Comparison of ENCODE assay signal across 14 cellular contexts in genomic region chr2:69918391-69918790, GRCh38. TPM values are rescaled to one million over a fixed set of nuclear protein-coding genes. Genes with fewer than 3 reads are reported as not detected.
DNase-seq lines count a peak whose midpoint lies in the region; ATAC-seq, FAIRE-seq and TF ChIP-seq lines count a peak whose summit lies in the region.
"Had no signal": no experiment of that assay in that cellular context is flagged by ENCODE, and none has a peak within 500 bp of the region (broad histone marks: within the 10 kb centered on the region; RNA-seq: fewer than 3 reads in every experiment).

No MANE protein-coding gene starts in this region.

- FAIRE-seq in K562 (lab: Jason Lieb, UNC) = no peak
- FAIRE-seq: G401.6 had no signal

- no peaks in the 10 kb centered on the region for H3K9me3 Mint-ChIP-seq in CD4-positive, alpha-beta T cell
- H3K9me3 Mint-ChIP-seq in natural killer cell = no peaks in the 10 kb centered on the region
- H3K9me3 Mint-ChIP-seq: central memory CD8-positive, alpha-beta T cell had no signal

- no peak for TF ChIP-seq CTCF in CD4-positive, alpha-beta T cell (IDR thresholded peaks at IDR 0.05)
- TF ChIP-seq CTCF in K562 (IDR thresholded peaks at IDR 0.05 in 2 of 3, conservative IDR thresholded peaks at IDR 0.05 in 1 of 3; ENCODE audit: insufficient read depth in 2 of 3, low read depth in 1 of 3, low read length in 3 of 3) = no peak
- no peak for TF ChIP-seq CTCF in natural killer cell (IDR thresholded peaks at IDR 0.05)

- H3K4me1 Mint-ChIP-seq in CD4-positive, alpha-beta T cell (ENCODE audit: low read depth) = peaks cover 31% of the 10 kb centered on the region
- H3K4me1 Mint-ChIP-seq in natural killer cell = peaks cover 26 to 41% of the 10 kb centered on the region in 2 donors

- peaks cover 69% of the 10 kb centered on the region for H3K36me3 Mint-ChIP-seq in CD4-positive, alpha-beta T cell (ENCODE audit: low read depth)
- H3K36me3 Mint-ChIP-seq in natural killer cell = peaks cover 8% of the 10 kb centered on the region

- intact Hi-C loops in CD4-positive, alpha-beta T cell (cut with DNase I, micrococcal nuclease) = no loop called here
- intact Hi-C loops in K562 (cut with micrococcal nuclease) (loop anchor here (10.0 kb wide), 1 partner anchor 274 kb away; the partner anchor contains the start of gene AAK1), natural killer cell (cut with micrococcal nuclease) (no loop called here)

- peak overlapping the region; percentile 42 for H3K4me3 Mint-ChIP-seq in CD4-positive, alpha-beta T cell
- H3K4me3 Mint-ChIP-seq in natural killer cell = no peak overlapping the region
- H3K4me3 Mint-ChIP-seq: central memory CD8-positive, alpha-beta T cell had no signal

- peaks cover 69% of the 10 kb centered on the region for H3K36me3 ChIP-seq in K562 (ENCODE audit: control insufficient read depth, insufficient read depth, low read length)

- CTCF ChIA-PET in CD4-positive, alpha-beta T cell (lab: Charles Lee) = no interaction called here
- CTCF ChIA-PET in K562 (lab: Yijun Ruan, JAX; ENCODE audit: low intra/inter-chr PET ratio) = no interaction called here

- no peak overlapping the region for H3K4me3 ChIP-seq in K562
- H3K4me3 ChIP-seq: BLaER1 had no signal

- peaks cover 47% of the 10 kb centered on the region for H3K79me2 ChIP-seq in K562 (ENCODE audit: control insufficient read depth, insufficient read depth, low read length)

- no peak for DNase-seq in CD4-positive, alpha-beta T cell
- peak; percentile 46 for DNase-seq in NAMALWA (ENCODE audit: low spot score)
- DNase-seq in K562 (ENCODE audit: extremely low read depth in 1 of 4, low spot score in 3 of 4) = no peak
- DNase-seq in natural killer cell = no peak
- no peak for DNase-seq in AG08396 (ENCODE audit: low spot score)
- DNase-seq in stimulated activated CD4-positive, alpha-beta T cell treated with anti-CD3 and anti-CD28 coated beads, Interleukin-4, amount 100 ng/mL, for 4 hours = no peak
- DNase-seq: NCI-H2227 treated with DMSO at 0.1 percent for 48 hours, SHP77 treated with DMSO at 0.1 percent for 48 hours had no signal

- H3K27ac ChIP-seq in CD4-positive, alpha-beta T cell (ENCODE audit: low read depth, low read length) = no peak overlapping the region
- H3K27ac ChIP-seq in K562 (ENCODE audit: extremely low read depth, low read depth, low read length) = peak overlapping the region; percentile 43; the same call in 1 of the 3 replicates
- H3K27ac ChIP-seq: BLaER1, parathyroid adenoma had no signal

- POLR2A ChIA-PET in CD4-positive, alpha-beta T cell (lab: Charles Lee) = interaction anchor here (1.1 to 2.1 kb wide), 3 partner anchors 167 to 224 kb away, joined by 3 to 6 read pairs (median 3); partner anchors contain the start of gene PCBP1
- POLR2A ChIA-PET in K562 (lab: Yijun Ruan, JAX) = interaction anchor here (0.7 to 12.6 kb wide), 7 partner anchors 13 to 170 kb away, joined by 3 to 107 read pairs (median 4); no protein-coding TSS in a partner anchor

- in situ Hi-C loops in K562 (cut with MboI) = loop anchor here (5.0 to 25.0 kb wide), 3 partner anchors 149 to 719 kb away; partner anchors contain the start of gene FAM136A

- H2AFZ ChIP-seq in K562 (ENCODE audit: low read depth, low read length) = no peak overlapping the region
- H2AFZ ChIP-seq: parathyroid adenoma had no signal

- H3K27me3 Mint-ChIP-seq in CD4-positive, alpha-beta T cell = no peaks in the 10 kb centered on the region
- H3K27me3 Mint-ChIP-seq in natural killer cell (ENCODE audit: low read depth in 2 of 2) = no peaks in the 10 kb centered on the region
- H3K27me3 Mint-ChIP-seq: central memory CD8-positive, alpha-beta T cell had no signal

- TF ChIP-seq EP300 in K562 (IDR thresholded peaks at IDR 0.05; ENCODE audit: low read length) = no peak

- no TSS peak for BruUV-seq in K562 (replicated peaks; lab: Mats Ljungman, UMichigan)

- ATAC-seq in CD4-positive, alpha-beta T cell (ENCODE audit: poor library complexity) = no peak
- ATAC-seq in K562 (no peak), natural killer cell (no peak), HG02763 (IDR thresholded peaks at IDR 0.05; ENCODE audit: unreplicated experiment) (no peak), esophagus mucosa (no peak)

- H3K4me1 ChIP-seq in K562 (replicated peaks in 1 of 2; ENCODE audit: control insufficient read depth in 2 of 2, insufficient read depth in 2 of 2, low read length in 2 of 2) = peaks cover 15 to 16% of the 10 kb centered on the region in 2 experiments

- no peaks in the 10 kb centered on the region for H3K9me3 ChIP-seq in CD4-positive, alpha-beta T cell (ENCODE audit: control insufficient read depth, low read length)
- no peaks in the 10 kb centered on the region for H3K9me3 ChIP-seq in K562 (replicated peaks; ENCODE audit: control insufficient read depth, insufficient read depth, low read depth, low read length)
- H3K9me3 ChIP-seq: BLaER1 had no signal

- H3K27ac Mint-ChIP-seq in CD4-positive, alpha-beta T cell = no peak overlapping the region
- H3K27ac Mint-ChIP-seq in natural killer cell = peak overlapping the region; percentile 66 to 79

- H3K9ac ChIP-seq in K562 (ENCODE audit: insufficient read depth in 1 of 2, low read depth in 2 of 2, low read length in 2 of 2) = peak overlapping the region in 1 of 2 experiments; percentile 87; a peak in 1 of 4 replicates
- H3K9ac ChIP-seq: BLaER1, parathyroid adenoma had no signal

- no peaks in the 10 kb centered on the region for H4K20me1 ChIP-seq in K562 (replicated peaks; ENCODE audit: control insufficient read depth, insufficient read depth, low read length)

- 24% methylated on average over 3 of the region's 3 CpGs for WGBS in K562 (ENCODE audit: insufficient coverage, low coverage, missing lambda C conversion rate)

- no peak for TF ChIP-seq RAD21 in K562 (CRISPR knock-in tag; conservative IDR thresholded peaks at IDR 0.05 in 1 of 2, IDR thresholded peaks at IDR 0.05 in 1 of 2)

- H3K9me1 ChIP-seq in K562 (ENCODE audit: control insufficient read depth, insufficient read depth, low read length) = no peaks in the 10 kb centered on the region

- H3K27me3 ChIP-seq in CD4-positive, alpha-beta T cell (ENCODE audit: control insufficient read depth, insufficient read depth, low read length) = no peaks in the 10 kb centered on the region
- no peaks in the 10 kb centered on the region for H3K27me3 ChIP-seq in K562 (ENCODE audit: control insufficient read depth in 2 of 2, insufficient read depth in 2 of 2, low read length in 2 of 2)

- TF ChIP-seq POLR2A in K562 (conservative IDR thresholded peaks at IDR 0.05) = no peak

- H3K4me2 ChIP-seq in K562 (ENCODE audit: insufficient read depth, low read length) = no peak overlapping the region
- H3K4me2 ChIP-seq: BLaER1 had no signal

RNA-seq across cellular contexts. Expression of gene MXD1, which starts 3.5 kb away (rescaled TPM):
- total RNA-seq in CD4-positive, alpha-beta T cell = 10 to 100 TPM; 43.5 to 45.3 TPM
- 26.7 and 49.0 TPM in 2 replicates for total RNA-seq in K562 (2011; cell fraction: chromatin; rRNA removed; ENCODE audit: low replicate concordance)
- total RNA-seq in K562 (2011; cell fraction: nucleolus; rRNA removed) = 16.5 and 18.2 TPM in 2 replicates
- 38.7 and 66.3 TPM in 2 replicates for total RNA-seq in K562 (2011; cell fraction: nucleoplasm; rRNA removed)
- total RNA-seq in K562 (2014; rRNA removed) = 7.6 and 7.9 TPM in 2 replicates
- 8.3 and 9.1 TPM in 2 replicates for total RNA-seq in K562 (2014; rRNA removed; fragmentation: Illumina TruSeq; extraction: Trizol)
- 6.7 and 7.1 TPM in 2 replicates for total RNA-seq in K562 (2015; rRNA removed; fragmentation: Illumina TruSeq; extraction: Trizol)
- total RNA-seq in K562 (2021) = 13.4 and 19.8 TPM in 2 replicates
- 26.7 and 35.9 TPM in 2 replicates for polyA plus RNA-seq in K562 (2011; rRNA removed)
- polyA plus RNA-seq in K562 (2011; cell fraction: cytosol; rRNA removed) = 10.5 and 14.7 TPM in 2 replicates
- 49.2 and 59.8 TPM in 2 replicates for polyA plus RNA-seq in K562 (2011; cell fraction: nucleus; rRNA removed)
- polyA plus RNA-seq in K562 (2012) = 8.5 and 11.4 TPM in 2 replicates
- 11.5 and 13.0 TPM in 2 replicates for polyA plus RNA-seq in K562 (2014; fragmentation: Illumina TruSeq; extraction: Trizol)
- polyA plus RNA-seq in K562 (2014; fragmentation: Nextera tagmentation; extraction: Ambion mirVana) = 10 to 100 TPM in 1 of 2 experiments, 1 to 10 TPM in 1; 9.0 to 11.0 TPM
- polyA plus RNA-seq in K562 (2014; rRNA removed) = 13.2 and 15.6 TPM in 2 replicates
- polyA minus RNA-seq in K562 (2011; rRNA and poly(A)+ RNA removed) = 18.7 and 32.2 TPM in 2 replicates
- polyA minus RNA-seq in K562 (2011; cell fraction: cytosol; rRNA and poly(A)+ RNA removed) = 7.8 and 13.7 TPM in 2 replicates
- 24.8 and 26.5 TPM in 2 replicates for polyA minus RNA-seq in K562 (2011; cell fraction: nucleus; rRNA and poly(A)+ RNA removed)
- 100 to 1,000 TPM in 2 of 3 donors, 10 to 100 TPM in 1; 63.0 to 165 (median 112) TPM for total RNA-seq in natural killer cell
- total RNA-seq in esophagus mucosa = 155 TPM

RNA-seq across cellular contexts. Expression of gene SNRNP27, which starts 24.6 kb away (rescaled TPM):
- total RNA-seq in CD4-positive, alpha-beta T cell = 10 to 100 TPM; 50.9 to 54.8 TPM
- total RNA-seq in K562 (2011; cell fraction: chromatin; rRNA removed; ENCODE audit: low replicate concordance) = 13.8 and 44.5 TPM in 2 replicates
- 11.0 and 12.1 TPM in 2 replicates for total RNA-seq in K562 (2011; cell fraction: nucleolus; rRNA removed)
- 18.8 and 21.3 TPM in 2 replicates for total RNA-seq in K562 (2011; cell fraction: nucleoplasm; rRNA removed)
- total RNA-seq in K562 (2014; rRNA removed) (56.9 and 74.2 TPM in 2 replicates), K562 (2014; rRNA removed; fragmentation: Illumina TruSeq; extraction: Trizol) (58.7 and 59.8 TPM in 2 replicates), K562 (2015; rRNA removed; fragmentation: Illumina TruSeq; extraction: Trizol) (65.4 and 70.8 TPM in 2 replicates), K562 (2021) (61.0 and 61.5 TPM in 2 replicates), natural killer cell (10 to 100 TPM; 53.2 to 61.5 (median 58.2) TPM), esophagus mucosa (14.7 TPM)
- polyA plus RNA-seq in K562 (2011; rRNA removed) (38.3 and 65.7 TPM in 2 replicates), K562 (2014; fragmentation: Illumina TruSeq; extraction: Trizol) (88.9 and 93.4 TPM in 2 replicates), K562 (2014; fragmentation: Nextera tagmentation; extraction: Ambion mirVana) (10 to 100 TPM; 29.2 to 33.7 TPM), K562 (2014; rRNA removed) (72.7 and 102 TPM in 2 replicates)
- polyA plus RNA-seq in K562 (2011; cell fraction: cytosol; rRNA removed) = 15.3 and 17.6 TPM in 2 replicates
- polyA plus RNA-seq in K562 (2011; cell fraction: nucleus; rRNA removed) = 12.4 and 13.8 TPM in 2 replicates
- polyA plus RNA-seq in K562 (2012) = 36.3 and 42.8 TPM in 2 replicates
- polyA minus RNA-seq in K562 (2011; rRNA and poly(A)+ RNA removed) = 16.0 and 24.7 TPM in 2 replicates
- polyA minus RNA-seq in K562 (2011; cell fraction: cytosol; rRNA and poly(A)+ RNA removed) = 13.7 and 15.2 TPM in 2 replicates
- polyA minus RNA-seq in K562 (2011; cell fraction: nucleus; rRNA and poly(A)+ RNA removed) = 9.3 and 13.1 TPM in 2 replicates

RNA-seq across cellular contexts. Expression of gene ASPRV1, which starts 43.0 kb away (rescaled TPM):
- total RNA-seq in CD4-positive, alpha-beta T cell = under 1 TPM; 0.81 to 0.96 TPM
- total RNA-seq in K562 (2011; cell fraction: chromatin; rRNA removed; ENCODE audit: low replicate concordance) = 1.2 and 2.8 TPM in 2 replicates
- 1.6 and 2.0 TPM in 2 replicates for total RNA-seq in K562 (2011; cell fraction: nucleolus; rRNA removed)
- total RNA-seq in K562 (2011; cell fraction: nucleoplasm; rRNA removed) = 1.2 and 1.5 TPM in 2 replicates
- total RNA-seq in K562 (2014; rRNA removed) (0.36 and 0.57 TPM in 2 replicates), K562 (2014; rRNA removed; fragmentation: Illumina TruSeq; extraction: Trizol) (0.33 and 0.45 TPM in 2 replicates), K562 (2015; rRNA removed; fragmentation: Illumina TruSeq; extraction: Trizol) (0.58 and 0.64 TPM in 2 replicates), K562 (2021) (0.58 and 0.60 TPM in 2 replicates), natural killer cell (1 to 10 TPM; 1.4 to 2.7 (median 1.9) TPM), esophagus mucosa (0.16 TPM)
- polyA plus RNA-seq in K562 (2011; rRNA removed) (0.55 and 0.72 TPM in 2 replicates), K562 (2014; fragmentation: Illumina TruSeq; extraction: Trizol) (0.45 and 0.60 TPM in 2 replicates), K562 (2014; fragmentation: Nextera tagmentation; extraction: Ambion mirVana) (under 1 TPM in 1 of 2 experiments, not detected in 1; 0.17 TPM), K562 (2014; rRNA removed) (0.49 and 0.71 TPM in 2 replicates)
- polyA plus RNA-seq in K562 (2011; cell fraction: cytosol; rRNA removed) = 0.43 and 0.48 TPM in 2 replicates
- polyA plus RNA-seq in K562 (2011; cell fraction: nucleus; rRNA removed) = 0.63 TPM in 2 replicates
- 0.62 and 0.97 TPM in 2 replicates for polyA plus RNA-seq in K562 (2012)
- 0.42 and 0.81 TPM in 2 replicates for polyA minus RNA-seq in K562 (2011; rRNA and poly(A)+ RNA removed)
- polyA minus RNA-seq in K562 (2011; cell fraction: cytosol; rRNA and poly(A)+ RNA removed) = not detected in 2 replicates
- 0.22 and 0.27 TPM in 2 replicates for polyA minus RNA-seq in K562 (2011; cell fraction: nucleus; rRNA and poly(A)+ RNA removed)
